In the genomic region with DNA sequence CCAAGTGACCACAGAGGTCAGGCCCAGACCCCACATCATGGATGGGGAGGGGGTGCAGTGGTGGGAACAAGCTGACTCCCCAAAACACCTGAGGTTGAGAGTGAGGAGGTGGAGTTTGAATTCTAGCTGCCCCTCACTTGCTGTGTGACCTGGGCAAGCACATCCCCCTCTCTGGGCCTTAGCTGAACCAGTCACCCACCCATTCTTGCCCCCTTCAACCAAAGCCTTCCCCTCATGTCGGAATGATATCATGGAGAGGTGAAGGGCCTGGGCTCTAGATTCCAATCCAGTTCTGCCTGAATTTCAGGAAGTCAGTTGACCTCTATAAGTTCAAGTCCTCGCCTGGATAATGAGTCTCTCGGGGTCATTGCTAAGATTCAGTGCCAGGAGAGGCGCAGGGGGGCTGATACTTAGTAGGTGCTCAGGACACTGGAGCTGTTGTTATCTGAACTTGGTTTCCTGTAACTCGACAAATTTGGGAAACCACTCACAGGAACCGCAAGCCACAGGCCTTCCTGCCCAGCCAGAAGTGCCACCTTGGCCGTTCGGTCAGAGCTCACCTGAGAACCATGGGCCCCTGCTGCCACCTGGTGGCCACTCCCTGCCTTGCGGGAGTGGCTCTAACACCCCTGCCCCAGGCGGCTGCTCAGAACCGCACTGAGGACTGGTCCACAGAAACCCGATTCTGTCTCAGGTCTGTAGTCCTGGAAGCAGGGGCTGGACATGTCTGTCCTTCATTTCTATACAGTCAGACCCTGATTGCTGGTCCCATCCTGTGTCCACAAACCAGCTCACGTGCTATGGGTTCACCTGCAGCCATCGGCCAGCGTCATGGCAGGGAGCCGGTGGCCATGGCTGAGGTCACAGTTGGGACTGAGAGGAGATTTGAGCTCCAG, we compare ENCODE assay signal across 8 cellular contexts. TPM values are rescaled to one million over a fixed set of nuclear protein-coding genes. Genes with fewer than 3 reads are reported as not detected.
DNase-seq lines count a peak whose midpoint lies in the region; TF ChIP-seq lines count a peak whose summit lies in the region.

No MANE protein-coding gene starts in this region.

- peaks cover 19% of the 10 kb centered on the region for H3K27me3 Mint-ChIP-seq in IgD-negative memory B cell
- H3K27me3 Mint-ChIP-seq in activated naive CD8-positive, alpha-beta T cell = peaks cover 8% of the 10 kb centered on the region

- H3K4me1 Mint-ChIP-seq in IgD-negative memory B cell = peaks cover 9 to 12% (median 12%) of the 10 kb centered on the region in 3 donors
- H3K4me1 Mint-ChIP-seq in activated naive CD8-positive, alpha-beta T cell (ENCODE audit: low read depth) = peaks cover 23% of the 10 kb centered on the region

- DNase-seq in A673 (ENCODE audit: low spot score) (peak; percentile 67), GM13976 (ENCODE audit: low spot score) (peak; percentile 93), SW480 (ENCODE audit: low spot score) (peak; percentile 84), cardiac septum (ENCODE audit: low spot score) (peak; percentile 95), renal cortical epithelial cell (ENCODE audit: low read depth) (peak; percentile 63), GOT3 (lab: John Stamatoyannopoulos, UW) (no peak)

- H3K27me3 ChIP-seq in A673 (replicated peaks; ENCODE audit: insufficient read depth, low read depth, low read length, poor library complexity) = no peaks in the 10 kb centered on the region

- H3K27ac ChIP-seq in A673 (ENCODE audit: low read depth, low read length, poor library complexity, severe bottlenecking) = no peak overlapping the region

- CTCF ChIA-PET in A673 (lab: Charles Lee) = interaction anchor here (0.6 to 2.0 kb wide), 9 partner anchors 9 to 95 kb away, joined by 3 to 21 read pairs (median 7); a partner anchor contains a TSS

- BruUV-seq in A673 (replicated peaks; lab: Mats Ljungman, UMichigan) = no TSS peak

- H3K36me3 ChIP-seq in A673 (ENCODE audit: insufficient read depth, low read length, poor library complexity, severe bottlenecking) = no peaks in the 10 kb centered on the region

- H3K4me3 Mint-ChIP-seq in IgD-negative memory B cell = peak overlapping the region; percentile 30 to 86 (median 74)
- H3K4me3 Mint-ChIP-seq in activated naive CD8-positive, alpha-beta T cell = peak overlapping the region; percentile 66

- peak overlapping the region in 2 of 3 donors; percentile 4 to 44 for H3K27ac Mint-ChIP-seq in IgD-negative memory B cell
- peak overlapping the region; percentile 22 for H3K27ac Mint-ChIP-seq in activated naive CD8-positive, alpha-beta T cell

- H3K4me3 ChIP-seq in A673 (ENCODE audit: low read depth, low read length, poor library complexity, severe bottlenecking) = no peak overlapping the region

- no peaks in the 10 kb centered on the region for H3K4me1 ChIP-seq in A673 (ENCODE audit: insufficient read depth, low read length, poor library complexity, severe bottlenecking)

- intact Hi-C loops in A673 (cut with micrococcal nuclease; ENCODE audit: unreplicated experiment) = loop anchor here (1.0 to 10.0 kb wide), 2 partner anchors 28 to 252 kb away; no protein-coding TSS in a partner anchor
- intact Hi-C loops in cardiac septum (cut with DNase I) = loop anchor here (2.0 kb wide), 1 partner anchor 28 kb away; no protein-coding TSS in a partner anchor

- peak; percentile 97 for TF ChIP-seq CTCF in A673 (conservative IDR thresholded peaks at IDR 0.05; ENCODE audit: low read depth, low read length)
- peak; percentile 88 for TF ChIP-seq CTCF in GM13976 (IDR thresholded peaks at IDR 0.05; ENCODE audit: borderline replicate concordance, control extremely low read depth, extremely low read depth, insufficient read depth, missing control alignments)

- no peaks in the 10 kb centered on the region for H3K36me3 Mint-ChIP-seq in IgD-negative memory B cell
- H3K36me3 Mint-ChIP-seq in activated naive CD8-positive, alpha-beta T cell = no peaks in the 10 kb centered on the region

- in situ Hi-C loops in GM13976 (cut with MboI; ENCODE audit: low sequenced_read_pairs, unreplicated experiment) = no loop called here

- POLR2A ChIA-PET in A673 (lab: Charles Lee; ENCODE audit: low non-redundant PET) = no interaction called here

- H3K9me3 Mint-ChIP-seq in IgD-negative memory B cell = no peaks in the 10 kb centered on the region
- H3K9me3 Mint-ChIP-seq in activated naive CD8-positive, alpha-beta T cell (ENCODE audit: low read depth) = no peaks in the 10 kb centered on the region

- H3K9me3 ChIP-seq in A673 (ENCODE audit: low read depth, low read length, poor library complexity, severe bottlenecking) = no peaks in the 10 kb centered on the region

RNA-seq across cellular contexts. Expression of a gene that starts 6.9 kb away (rescaled TPM):
- total RNA-seq in A673 (2021) (1.1 and 1.6 TPM in 2 replicates), cardiac septum (18.8 TPM), renal cortical epithelial cell (20.8 and 42.7 TPM in 2 replicates)
- 0.19 TPM for polyA plus RNA-seq in IgD-negative memory B cell

RNA-seq across cellular contexts. Expression of a gene that starts 12.7 kb away (rescaled TPM):
- total RNA-seq in A673 (2021) = not detected in 2 replicates
- 0.63 TPM for polyA plus RNA-seq in IgD-negative memory B cell
- total RNA-seq in cardiac septum = not detected
- total RNA-seq in renal cortical epithelial cell = not detected in 2 replicates

RNA-seq across cellular contexts. Expression of a gene that starts 41.5 kb away (rescaled TPM):
- total RNA-seq in A673 (2021) (74.6 and 79.4 TPM in 2 replicates), cardiac septum (32.5 TPM), renal cortical epithelial cell (45.5 and 57.9 TPM in 2 replicates)
- polyA plus RNA-seq in IgD-negative memory B cell = 31.3 TPM

RNA-seq across cellular contexts. Expression of a gene that starts 47.9 kb away (rescaled TPM):
- 0.26 and 1.0 TPM in 2 replicates for total RNA-seq in A673 (2021)
- polyA plus RNA-seq in IgD-negative memory B cell = not detected
- total RNA-seq in cardiac septum = 6.0 TPM
- 39.9 and 46.0 TPM in 2 replicates for total RNA-seq in renal cortical epithelial cell
